In the genomic region with DNA sequence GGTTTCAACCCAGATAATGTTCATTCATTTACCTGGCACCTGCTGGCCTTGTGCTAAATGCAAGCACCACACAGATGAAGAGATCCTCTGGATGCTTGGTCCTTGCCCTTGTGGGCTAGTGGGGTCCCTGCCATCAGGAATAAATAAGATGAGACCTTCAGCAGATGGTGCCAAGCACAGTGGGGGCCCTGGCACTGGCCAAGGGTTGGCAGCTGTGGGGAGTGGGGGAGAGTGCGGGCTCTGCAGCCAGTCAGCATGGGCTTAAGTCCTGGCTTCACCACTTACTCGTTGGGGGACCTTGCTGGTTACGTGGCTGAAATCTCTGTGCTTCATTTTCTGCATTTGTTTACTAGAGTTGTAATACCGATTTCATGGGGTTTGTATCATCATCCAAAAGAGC, we compare ENCODE assay signal across 21 cellular contexts. TPM values are rescaled to one million over a fixed set of nuclear protein-coding genes. Genes with fewer than 3 reads are reported as not detected.
DNase-seq lines count a peak whose midpoint lies in the region; ATAC-seq, FAIRE-seq and TF ChIP-seq lines count a peak whose summit lies in the region.
"Had no signal": no experiment of that assay in that cellular context is flagged by ENCODE, and none has a peak within 500 bp of the region (broad histone marks: within the 10 kb centered on the region; RNA-seq: fewer than 3 reads in every experiment).

No MANE protein-coding gene starts in this region.

- H4K91ac ChIP-seq in H1 (replicated peaks; ENCODE audit: insufficient read length, low read length) = no peak overlapping the region

- TF ChIP-seq EP300 in H1 (IDR thresholded peaks at IDR 0.05; ENCODE audit: borderline replicate concordance in 1 of 2, low read depth in 2 of 2, low read length in 2 of 2) (no peak), upper lobe of left lung (IDR thresholded peaks at IDR 0.05) (no peak)

- TF ChIP-seq POLR2A in GM19193 (IDR thresholded peaks at IDR 0.05; ENCODE audit: extremely low read depth, insufficient read depth, insufficient read length) (peak; percentile 28), H1 (IDR thresholded peaks at IDR 0.05; ENCODE audit: control extremely low read depth in 1 of 2, low read depth in 2 of 2, low read length in 2 of 2) (no peak), upper lobe of left lung (IDR thresholded peaks at IDR 0.05) (no peak), breast epithelium (IDR thresholded peaks at IDR 0.05) (no peak)

- TF ChIP-seq CTCF in H1 (IDR thresholded peaks at IDR 0.05; ENCODE audit: control extremely low read depth in 1 of 3, insufficient read depth in 1 of 3, low read depth in 1 of 3, low read length in 3 of 3) (no peak), upper lobe of left lung (IDR thresholded peaks at IDR 0.05) (no peak), breast epithelium (IDR thresholded peaks at IDR 0.05) (no peak)

- H3K36me3 ChIP-seq in H1 (ENCODE audit: control insufficient read depth in 2 of 4, insufficient read depth in 4 of 4, low read length in 3 of 4) = peaks cover 3 to 58% (median 30%) of the 10 kb centered on the region in 4 experiments
- peaks cover 41 to 81% (median 63%) of the 10 kb centered on the region in 4 donors for H3K36me3 ChIP-seq in upper lobe of left lung
- no peaks in the 10 kb centered on the region for H3K36me3 ChIP-seq in breast epithelium

- H3K27me3 ChIP-seq in H1 (replicated peaks in 1 of 4; ENCODE audit: control insufficient read depth in 3 of 4, extremely low read depth in 1 of 4, insufficient read depth in 3 of 4, low read length in 3 of 4) (no peaks in the 10 kb centered on the region), upper lobe of left lung (no peaks in the 10 kb centered on the region), breast epithelium (no peaks in the 10 kb centered on the region)

- H3K23ac ChIP-seq in H1 (ENCODE audit: insufficient read length) = no peak overlapping the region

- ATAC-seq in T-helper 17 cell = no peak
- ATAC-seq in upper lobe of left lung (ENCODE audit: low FRiP score in 2 of 2) = no peak
- ATAC-seq in GM18858 (IDR thresholded peaks at IDR 0.05; ENCODE audit: unreplicated experiment) = no peak

- H3K4ac ChIP-seq in H1 (replicated peaks; ENCODE audit: insufficient read length, low read depth, low read length) = peak overlapping the region; percentile 75

- H3K4me2 ChIP-seq in H1 (ENCODE audit: insufficient read depth in 1 of 2, low read depth in 2 of 2, low read length in 2 of 2) = no peak overlapping the region

- H3K18ac ChIP-seq in H1 (ENCODE audit: extremely low read depth, low read length) = no peak overlapping the region

- no peak overlapping the region; the same call in 1 of the 2 replicates for H2BK5ac ChIP-seq in H1 (ENCODE audit: low read depth, low read length)

- H3K27ac Mint-ChIP-seq in T-helper 17 cell = no peak overlapping the region

- DNase-seq in G401 (ENCODE audit: low spot score) (peak; percentile 37), T-helper 17 cell (no peak), H1 (ENCODE audit: low read depth in 1 of 2, low spot score in 2 of 2) (no peak), upper lobe of left lung (no peak), breast epithelium (ENCODE audit: low spot score in 2 of 2) (no peak)
- DNase-seq: AML-193; DMS153; GOT3; NCI-H1105; NCI-H1694; NCI-H2107; NCI-H2227 treated with DMSO at 0.1 percent for 48 hours; NCI-H526; NK-92 treated with Interleukin-12 subunit alpha and Interleukin-12 subunit beta, amount 100 ng/mL, for 24 hours; OCI-M1; RPMI8226; SIG-M5 had no signal

- H3K27me3 Mint-ChIP-seq in T-helper 17 cell = no peaks in the 10 kb centered on the region
- H3K27me3 Mint-ChIP-seq: IgD-negative memory B cell had no signal

- H4K20me1 ChIP-seq in H1 (replicated peaks in 1 of 2; ENCODE audit: control insufficient read depth in 1 of 2, insufficient read depth in 2 of 2, low read length in 2 of 2) = peaks cover 0 to 2% of the 10 kb centered on the region in 2 experiments

- H3K56ac ChIP-seq in H1 (replicated peaks; ENCODE audit: insufficient read length, low read depth, low read length) = no peak overlapping the region

- peak overlapping the region; percentile 7 for H3K4me3 Mint-ChIP-seq in T-helper 17 cell
- H3K4me3 Mint-ChIP-seq: CD14-positive monocyte, IgD-negative memory B cell had no signal

- no peak overlapping the region for H4K5ac ChIP-seq in H1 (ENCODE audit: insufficient read length, low read depth, low read length)

- no peak overlapping the region for H4K8ac ChIP-seq in H1 (ENCODE audit: extremely low read depth, insufficient read depth, low read length)

- peaks cover 12% of the 10 kb centered on the region for H3K4me1 Mint-ChIP-seq in T-helper 17 cell

- H3K27ac ChIP-seq in H1 (ENCODE audit: low read depth, low read length) = no peak overlapping the region
- peak overlapping the region in 1 of 4 donors; percentile 7 for H3K27ac ChIP-seq in upper lobe of left lung
- H3K27ac ChIP-seq in breast epithelium = no peak overlapping the region

- H3K23me2 ChIP-seq in H1 (ENCODE audit: low read depth, low read length) = no peaks in the 10 kb centered on the region

- WGBS in H1 (ENCODE audit: extremely low coverage in 1 of 2, insufficient coverage in 1 of 2, insufficient read length in 1 of 2, insufficient replicate concordance in 2 of 2, low coverage in 1 of 2, low lambda C conversion rate in 2 of 2, missing lambda C conversion rate in 1 of 2), 2 experiments = 91% methylated on average over 4 of the region's 4 CpGs; no CpG with 5 or more reads in 1 of the 2 experiments
- 94 to 100% methylated on average over 4 of the region's 4 CpGs for WGBS in upper lobe of left lung, 2 donors

- H3K14ac ChIP-seq in H1 (ENCODE audit: insufficient read length) = no peak overlapping the region

- CTCF ChIA-PET in H1 (lab: Charles Lee; ENCODE audit: partially characterized antibody) = interaction anchor here (1.3 to 2.3 kb wide), 2 partner anchors 14 to 35 kb away, joined by 3 to 10 read pairs; no protein-coding TSS in a partner anchor

- FAIRE-seq in H1 (lab: Jason Lieb, UNC) = no peak

- no peak overlapping the region for H2AFZ ChIP-seq in H1 (ENCODE audit: low read length)

- no peaks in the 10 kb centered on the region for H3K79me1 ChIP-seq in H1 (ENCODE audit: low read depth, low read length)

- H3K79me2 ChIP-seq in H1 (ENCODE audit: control insufficient read depth in 1 of 2, insufficient read depth in 2 of 2, low read length in 2 of 2) = 0 out of 4 replicates have a peak, but pooled peaks cover 0 to 5% of the 10 kb centered on the region in 2 experiments

- no peaks in the 10 kb centered on the region; a peak in 1 of 7 replicates for H3K4me1 ChIP-seq in H1 (replicated peaks in 1 of 4; ENCODE audit: control insufficient read depth in 3 of 4, insufficient read depth in 4 of 4, low read length in 3 of 4)
- H3K4me1 ChIP-seq in upper lobe of left lung = peaks cover 19 to 26% (median 22%) of the 10 kb centered on the region in 4 donors
- no peaks in the 10 kb centered on the region for H3K4me1 ChIP-seq in breast epithelium

- no peaks in the 10 kb centered on the region for H3K9me3 ChIP-seq in T-helper 17 cell (ENCODE audit: control insufficient read depth, low read length, poor library complexity, severe bottlenecking)
- no peaks in the 10 kb centered on the region for H3K9me3 ChIP-seq in H1 (ENCODE audit: insufficient read depth in 2 of 2, low read depth in 1 of 2, low read length in 1 of 2)
- H3K9me3 ChIP-seq in upper lobe of left lung = no peaks in the 10 kb centered on the region
- no peaks in the 10 kb centered on the region for H3K9me3 ChIP-seq in breast epithelium

- peaks cover 2% of the 10 kb centered on the region for H3K36me3 Mint-ChIP-seq in T-helper 17 cell (ENCODE audit: low read depth)

- no peak overlapping the region for H2BK15ac ChIP-seq in H1 (ENCODE audit: low read length)

- H2BK20ac ChIP-seq in H1 (ENCODE audit: low read length) = no peak overlapping the region

- POLR2A ChIA-PET in H1 (lab: Charles Lee; ENCODE audit: partially characterized antibody) = interaction anchor here (0.7 to 1.8 kb wide), 5 partner anchors 10 to 71 kb away, joined by 3 to 6 read pairs (median 5); a partner anchor contains a TSS

- intact Hi-C loops in breast epithelium (cut with DNase I; ENCODE audit: low total_unique reads) = loop anchor here (10.0 kb wide), 1 partner anchor 689 kb away; a partner anchor contains a TSS

- H3K4me3 ChIP-seq in H1 (ENCODE audit: extremely low read depth in 1 of 4, insufficient read depth in 2 of 4, low read depth in 3 of 4, low read length in 4 of 4) (no peak overlapping the region), upper lobe of left lung (no peak overlapping the region), breast epithelium (no peak overlapping the region)

- no peak overlapping the region for H2BK120ac ChIP-seq in H1 (replicated peaks; ENCODE audit: low read depth, low read length)

- in situ Hi-C loops in G401 (cut with HindIII; ENCODE audit: low sequenced_read_pairs) = no loop called here

- no peak for TF ChIP-seq RAD21 in H1 (IDR thresholded peaks at IDR 0.05 in 1 of 2, conservative IDR thresholded peaks at IDR 0.05 in 1 of 2; ENCODE audit: low read depth in 2 of 2, low read length in 2 of 2)

- no peak overlapping the region for H2AK5ac ChIP-seq in H1 (ENCODE audit: low read depth, low read length)

- no peak overlapping the region for H2BK12ac ChIP-seq in H1 (ENCODE audit: low read depth, low read length)

- H3K9ac ChIP-seq in H1 (replicated peaks in 1 of 4; ENCODE audit: extremely low read depth in 1 of 4, low read depth in 3 of 4, low read length in 3 of 4) = no peak overlapping the region

RNA-seq across cellular contexts. Expression of a gene that starts 6.9 kb away (rescaled TPM):
- total RNA-seq in G401 (2014; rRNA removed; shearing (Covaris generic)) = 99.8 and 163 TPM in 2 replicates
- total RNA-seq in T-helper 17 cell (10 to 100 TPM; 49.6 to 63.5 TPM), upper lobe of left lung (100 to 1,000 TPM in 1 of 6 donors, 10 to 100 TPM in 5; 70.0 to 116 (median 94.3) TPM), breast epithelium (10 to 100 TPM; 72.4 to 93.4 (median 81.0) TPM)
- total RNA-seq in H1 (2021; fragmentation: NEBNext Ultra II Directional; extraction: Animal tissue kit (Norgen Biotek cat#: 25700)) = 50.9 TPM in 2 replicates
- 17.7 and 28.3 TPM in 2 replicates for polyA plus RNA-seq in H1 (2011; rRNA removed)
- polyA plus RNA-seq in H1 (2011; cell fraction: cytosol; rRNA removed) = 37.3 TPM
- polyA plus RNA-seq in H1 (2011; cell fraction: nucleus; rRNA removed) = 17.6 TPM
- 51.9 to 67.1 TPM (median 55.6 TPM) in 4 replicates for polyA plus RNA-seq in H1 (2012, experiment 1 of 2)
- 7.7 TPM for polyA plus RNA-seq in H1 (2012, experiment 2 of 2)
- 28.5 TPM for polyA plus RNA-seq in H1 (2013, experiment 1 of 2)
- polyA plus RNA-seq in H1 (2013, experiment 2 of 2) = 27.9 TPM
- polyA minus RNA-seq in H1 (2011; rRNA and poly(A)+ RNA removed) = 29.4 and 34.1 TPM in 2 replicates
- 21.0 TPM for polyA minus RNA-seq in H1 (2011; cell fraction: cytosol; rRNA and poly(A)+ RNA removed)
- polyA minus RNA-seq in H1 (2011; cell fraction: nucleus; rRNA and poly(A)+ RNA removed) = 19.7 TPM

RNA-seq across cellular contexts. Expression of a gene that starts 30.5 kb away (rescaled TPM):
- total RNA-seq in G401 (2014; rRNA removed; shearing (Covaris generic)) = 46.3 and 48.4 TPM in 2 replicates
- 10 to 100 TPM; 40.8 to 55.5 TPM for total RNA-seq in T-helper 17 cell
- total RNA-seq in H1 (2021; fragmentation: NEBNext Ultra II Directional; extraction: Animal tissue kit (Norgen Biotek cat#: 25700)) = 87.1 and 101 TPM in 2 replicates
- polyA plus RNA-seq in H1 (2011; rRNA removed) = 21.8 and 24.0 TPM in 2 replicates
- 22.4 TPM for polyA plus RNA-seq in H1 (2011; cell fraction: cytosol; rRNA removed)
- 48.4 TPM for polyA plus RNA-seq in H1 (2011; cell fraction: nucleus; rRNA removed)
- 59.6 to 119 TPM (median 90.3 TPM) in 4 replicates for polyA plus RNA-seq in H1 (2012, experiment 1 of 2)
- polyA plus RNA-seq in H1 (2012, experiment 2 of 2) = 7.7 TPM
- polyA plus RNA-seq in H1 (2013, experiment 1 of 2) = 22.3 TPM
- polyA plus RNA-seq in H1 (2013, experiment 2 of 2) = 22.8 TPM
- 28.5 and 30.8 TPM in 2 replicates for polyA minus RNA-seq in H1 (2011; rRNA and poly(A)+ RNA removed)
- polyA minus RNA-seq in H1 (2011; cell fraction: cytosol; rRNA and poly(A)+ RNA removed) = 105 TPM
- 58.2 TPM for polyA minus RNA-seq in H1 (2011; cell fraction: nucleus; rRNA and poly(A)+ RNA removed)
- total RNA-seq in upper lobe of left lung = 10 to 100 TPM; 14.7 to 56.2 (median 19.0) TPM
- total RNA-seq in breast epithelium = 10 to 100 TPM; 13.8 to 22.8 (median 19.7) TPM
